Comparison of ENCODE assay signal across 22 cellular contexts in genomic region chr10:90919683-90920574, GRCh38. TPM values are rescaled to one million over a fixed set of nuclear protein-coding genes. Genes with fewer than 3 reads are reported as not detected.
DNase-seq lines count a peak whose midpoint lies in the region; ATAC-seq and TF ChIP-seq lines count a peak whose summit lies in the region.
"Had no signal": no experiment of that assay in that cellular context is flagged by ENCODE, and none has a peak within 500 bp of the region (broad histone marks: within the 10 kb centered on the region; RNA-seq: fewer than 3 reads in every experiment).

No MANE protein-coding gene starts in this region.

- H3K9me3 Mint-ChIP-seq in activated CD8-positive, alpha-beta T cell treated with anti-CD3 and anti-CD28 coated beads for 36 hours, result no peaks in the 10 kb centered on the region
- H3K9me3 Mint-ChIP-seq: activated T-helper 2 cell treated with anti-CD3 and anti-CD28 coated beads, Interferon-gamma antibody, Interleukin-2, Interleukin-4, amounts not matched to agents 10 μg/mL and 5 μg/mL and 100 μg/mL, durations not matched to agents 14 hours and 24 hours and 36 hours; immature natural killer cell; memory B cell had no signal

- no peak overlapping the region for H3K4ac ChIP-seq in mesendoderm (ENCODE audit: low read depth, low read length)

- TF ChIP-seq EP300 in SK-N-SH (IDR thresholded peaks at IDR 0.05; ENCODE audit: borderline replicate concordance in 1 of 2, low read depth in 1 of 2, low read length in 1 of 2), result no peak

- peak overlapping the region; percentile 52 for H2BK5ac ChIP-seq in mesendoderm (ENCODE audit: low read length)

- TF ChIP-seq CTCF in SK-N-SH (IDR thresholded peaks at IDR 0.05) (no peak), brain microvascular endothelial cell (IDR thresholded peaks at IDR 0.05; ENCODE audit: low read depth, low read length, missing control alignments) (no peak)
- TF ChIP-seq CTCF in activated CD8-positive, alpha-beta T cell treated with anti-CD3 and anti-CD28 coated beads for 36 hours (IDR thresholded peaks at IDR 0.05), result no peak

- no peak overlapping the region for H2BK15ac ChIP-seq in mesendoderm (replicated peaks; ENCODE audit: low read depth)

- no peak overlapping the region for H2BK120ac ChIP-seq in mesendoderm (ENCODE audit: low read depth, low read length)

- H4K8ac ChIP-seq in mesendoderm (ENCODE audit: low read depth, low read length), result no peak overlapping the region

- H3K36me3 ChIP-seq in SK-N-SH (replicated peaks in 1 of 2; ENCODE audit: control insufficient read depth in 1 of 2, insufficient read depth in 2 of 2, low read length in 1 of 2) (peaks cover 3 to 23% of the 10 kb centered on the region in 2 experiments), brain microvascular endothelial cell (replicated peaks) (peaks cover 39% of the 10 kb centered on the region), mesendoderm (ENCODE audit: control insufficient read depth, insufficient read depth, low read length) (no peaks in the 10 kb centered on the region), skeletal muscle tissue (ENCODE audit: control insufficient read depth in 3 of 3, insufficient read depth in 3 of 3, low read length in 3 of 3) (peaks cover 4 to 11% (median 7%) of the 10 kb centered on the region in 3 donors)
- H3K36me3 ChIP-seq: neutrophil, transverse colon had no signal

- peaks cover 38% of the 10 kb centered on the region for H3F3A ChIP-seq in SK-N-SH (replicated peaks; ENCODE audit: insufficient read depth)

- peaks cover 3% of the 10 kb centered on the region for H3K27me3 Mint-ChIP-seq in activated CD8-positive, alpha-beta T cell treated with anti-CD3 and anti-CD28 coated beads for 36 hours

- H3K9me2 ChIP-seq in SK-N-SH, result no peaks in the 10 kb centered on the region

- 88% methylated on average over 8 of the region's 8 CpGs for WGBS in SK-N-SH (ENCODE audit: low lambda C conversion rate)
- WGBS in mesendoderm (ENCODE audit: extremely low coverage, insufficient coverage, low lambda C conversion rate), result no CpG with 5 or more reads among the region's 8 CpGs

- H3K27ac ChIP-seq in SK-N-SH (ENCODE audit: low read depth in 2 of 2, low read length in 1 of 2) (peak overlapping the region; percentile 62 to 81; a peak in 3 of 4 replicates), brain microvascular endothelial cell (peak overlapping the region; percentile 59), mesendoderm (ENCODE audit: low read depth, low read length) (no peak overlapping the region), skeletal muscle tissue (ENCODE audit: low read depth, low read length) (peak overlapping the region; percentile 95)
- H3K27ac ChIP-seq: 22Rv1, C4-2B, neutrophil, transverse colon had no signal

- H3K4me1 ChIP-seq in SK-N-SH (ENCODE audit: control insufficient read depth in 1 of 2, insufficient read depth in 2 of 2, low read depth in 1 of 2, low read length in 1 of 2) (peaks cover 10 to 15% of the 10 kb centered on the region in 2 experiments), mesendoderm (ENCODE audit: control insufficient read depth, low read depth, low read length) (peaks cover 16% of the 10 kb centered on the region), skeletal muscle tissue (ENCODE audit: control insufficient read depth in 3 of 3, insufficient read depth in 3 of 3, low read length in 3 of 3) (peaks cover 5 to 18% (median 8%) of the 10 kb centered on the region in 3 donors)
- H3K4me1 ChIP-seq: transverse colon had no signal

- H3K9me3 ChIP-seq in SK-N-SH, result no peaks in the 10 kb centered on the region
- no peaks in the 10 kb centered on the region for H3K9me3 ChIP-seq in skeletal muscle tissue (ENCODE audit: control insufficient read depth in 3 of 3, low read length in 3 of 3)
- H3K9me3 ChIP-seq: neutrophil, transverse colon had no signal

- H4K5ac ChIP-seq in mesendoderm (ENCODE audit: low read length), result no peak overlapping the region

- no peak overlapping the region for H3K27ac Mint-ChIP-seq in activated CD8-positive, alpha-beta T cell treated with anti-CD3 and anti-CD28 coated beads for 36 hours
- H3K27ac Mint-ChIP-seq: activated T-helper 2 cell treated with anti-CD3 and anti-CD28 coated beads, Interferon-gamma antibody, Interleukin-2, Interleukin-4, amounts not matched to agents 10 μg/mL and 5 μg/mL and 100 μg/mL, durations not matched to agents 14 hours and 24 hours and 36 hours; immature natural killer cell; memory B cell; stimulated activated naive B cell treated with anti-CD40 and anti-IgM and Interleukin-4, amounts not matched to agents 10 μg/mL and 1 μg/mL and 100 μg/mL, for 72 hours had no signal

- intact Hi-C loops in activated CD8-positive, alpha-beta T cell treated with anti-CD3 and anti-CD28 coated beads for 36 hours (cut with micrococcal nuclease), result no loop called here

- H3K79me1 ChIP-seq in mesendoderm (ENCODE audit: low read length), result no peaks in the 10 kb centered on the region

- H3K4me3 ChIP-seq in SK-N-SH (ENCODE audit: low read depth in 2 of 2, low read length in 1 of 2) (peak overlapping the region; percentile 43 to 53; a peak in 3 of 4 replicates), brain microvascular endothelial cell (ENCODE audit: low read depth, low read length) (peak overlapping the region; percentile 53), mesendoderm (ENCODE audit: low read length) (peak overlapping the region; percentile 6), skeletal muscle tissue (ENCODE audit: low read length in 3 of 3) (peak overlapping the region; percentile 50 to 64 (median 62))
- H3K4me3 ChIP-seq: transverse colon had no signal

- no peaks in the 10 kb centered on the region for H3K36me3 Mint-ChIP-seq in activated CD8-positive, alpha-beta T cell treated with anti-CD3 and anti-CD28 coated beads for 36 hours (ENCODE audit: low read depth)
- H3K36me3 Mint-ChIP-seq: immature natural killer cell, memory B cell had no signal

- TF ChIP-seq RAD21 in SK-N-SH (IDR thresholded peaks at IDR 0.05; ENCODE audit: low read length), result no peak

- peak overlapping the region; percentile 65 for H3K56ac ChIP-seq in mesendoderm (ENCODE audit: low read length)

- no peak overlapping the region for H3K4me3 Mint-ChIP-seq in activated CD8-positive, alpha-beta T cell treated with anti-CD3 and anti-CD28 coated beads for 36 hours
- H3K4me3 Mint-ChIP-seq: immature natural killer cell; memory B cell; stimulated activated naive B cell treated with anti-CD40 and anti-IgM and Interleukin-4, amounts not matched to agents 10 μg/mL and 1 μg/mL and 100 μg/mL, for 72 hours had no signal

- H3K23ac ChIP-seq in mesendoderm (ENCODE audit: low read length), result no peak overlapping the region

- H3K27me3 ChIP-seq in SK-N-SH (ENCODE audit: insufficient read depth), result no peaks in the 10 kb centered on the region
- H3K27me3 ChIP-seq in brain microvascular endothelial cell (replicated peaks), result no peaks in the 10 kb centered on the region
- H3K27me3 ChIP-seq in mesendoderm (ENCODE audit: insufficient read depth, low read length, poor library complexity), result peaks cover 11% of the 10 kb centered on the region
- H3K27me3 ChIP-seq in skeletal muscle tissue (ENCODE audit: control insufficient read depth in 3 of 3, insufficient read depth in 3 of 3, low read length in 3 of 3), result no peaks in the 10 kb centered on the region

- ATAC-seq in SK-N-SH treated with all-trans-retinoic acid at 6 μM for 48 hours (no peak), HG02981 (IDR thresholded peaks at IDR 0.05; ENCODE audit: unreplicated experiment) (no peak)
- no peak for ATAC-seq in activated CD8-positive, alpha-beta T cell treated with anti-CD3 and anti-CD28 coated beads for 36 hours
- ATAC-seq: activated CD4-positive, CD25-positive, alpha-beta regulatory T cell treated with anti-CD3 and anti-CD28 coated beads, Interleukin-2, amount 50 U/mL, for 24 hours; stimulated activated naive B cell treated with anti-CD40 and anti-IgM and Interleukin-4, amounts not matched to agents 10 μg/mL and 1 μg/mL and 100 μg/mL, for 72 hours had no signal

- H3K79me2 ChIP-seq in SK-N-SH (ENCODE audit: insufficient read depth) (peaks cover 11% of the 10 kb centered on the region; the same call in 1 of the 2 replicates), mesendoderm (ENCODE audit: control insufficient read depth, insufficient read depth, low read length) (peaks cover 2% of the 10 kb centered on the region)

- H3K4me2 ChIP-seq in SK-N-SH (peak overlapping the region; percentile 42; the same call in 1 of the 2 replicates), mesendoderm (ENCODE audit: low read length) (peak overlapping the region; percentile 7)

- in situ Hi-C loops in brain microvascular endothelial cell (cut with HindIII; ENCODE audit: low pct_ligation_motif_present, low sequenced_read_pairs), result loop anchor here (25.0 kb wide), 1 partner anchor 342 kb away; no protein-coding TSS in a partner anchor

- H4K20me1 ChIP-seq in SK-N-SH (ENCODE audit: insufficient read depth), result no peaks in the 10 kb centered on the region

- DNase-seq in SK-N-SH (no peak), brain microvascular endothelial cell (no peak), mesendoderm (peak; percentile 58), islet precursor cell (no peak)
- DNase-seq in activated CD8-positive, alpha-beta T cell treated with anti-CD3 and anti-CD28 coated beads for 36 hours, result no peak
- DNase-seq: DMS79; immature natural killer cell; Kasumi-1; NCI-H1417; NCI-H226; stimulated activated naive B cell treated with anti-CD40 and anti-IgM and Interleukin-4, amounts not matched to agents 10 μg/mL and 1 μg/mL and 100 μg/mL, for 72 hours; T-helper 2 cell; transverse colon had no signal

- H3K18ac ChIP-seq in mesendoderm (ENCODE audit: low read length), result no peak overlapping the region

- H2AK5ac ChIP-seq in mesendoderm (ENCODE audit: low read length), result peak overlapping the region; percentile 85

- H3K9ac ChIP-seq in SK-N-SH (peak overlapping the region; percentile 53), mesendoderm (ENCODE audit: low read length) (peak overlapping the region; percentile 25), skeletal muscle tissue (ENCODE audit: low read depth in 1 of 3, low read length in 3 of 3) (peak overlapping the region; percentile 34 to 64 (median 55))

- POLR2A ChIA-PET in SK-N-SH (lab: Yijun Ruan, JAX), result no interaction called here
- POLR2A ChIA-PET in activated CD8-positive, alpha-beta T cell treated with anti-CD3 and anti-CD28 coated beads for 36 hours (lab: Charles Lee), result interaction anchor here (1.2 kb wide), 1 partner anchor 242 kb away, joined by 3 read pairs; no protein-coding TSS in a partner anchor

- H2AFZ ChIP-seq in SK-N-SH (ENCODE audit: low read depth), result no peak overlapping the region

- CTCF ChIA-PET in SK-N-SH (lab: Yijun Ruan, JAX), result interaction anchor here (0.6 to 3.6 kb wide), 12 partner anchors 8 to 1000 kb away, joined by 3 to 21 read pairs (median 3); no protein-coding TSS in a partner anchor
- CTCF ChIA-PET in activated CD8-positive, alpha-beta T cell treated with anti-CD3 and anti-CD28 coated beads for 36 hours (lab: Charles Lee), result interaction anchor here (0.6 to 1.6 kb wide), 6 partner anchors 10 to 506 kb away, joined by 3 to 7 read pairs (median 3); no protein-coding TSS in a partner anchor

- no peaks in the 10 kb centered on the region for H3K4me1 Mint-ChIP-seq in activated CD8-positive, alpha-beta T cell treated with anti-CD3 and anti-CD28 coated beads for 36 hours (ENCODE audit: low read depth)
- H3K4me1 Mint-ChIP-seq: immature natural killer cell had no signal

RNA-seq across cellular contexts. Expression of gene ANKRD1, which starts 1.0 kb away (rescaled TPM):
- 41.7 and 72.8 TPM in 2 replicates for polyA plus RNA-seq in SK-N-SH (2012; rRNA removed)
- polyA plus RNA-seq in SK-N-SH (2012; cell fraction: cytosol; rRNA removed), result 63.4 and 79.5 TPM in 2 replicates
- 48.7 and 81.7 TPM in 2 replicates for polyA plus RNA-seq in SK-N-SH (2012; cell fraction: nucleus; rRNA removed)
- polyA plus RNA-seq in mesendoderm (2013, experiment 1 of 2), result 65.5 TPM
- 62.4 TPM for polyA plus RNA-seq in mesendoderm (2013, experiment 2 of 2)
- 14.1 TPM for total RNA-seq in skeletal muscle tissue
- not detected for total RNA-seq in activated CD8-positive, alpha-beta T cell treated with anti-CD3 and anti-CD28 coated beads for 36 hours
- total RNA-seq: activated T-helper 2 cell treated with anti-CD3 and anti-CD28 coated beads, Interferon-gamma antibody, Interleukin-2, Interleukin-4, amounts not matched to agents 10 μg/mL and 5 μg/mL and 100 μg/mL, durations not matched to agents 14 hours and 24 hours and 36 hours; transverse colon had no signal
- polyA plus RNA-seq: immature natural killer cell had no signal

RNA-seq across cellular contexts. Expression of gene RPP30, which starts 48.2 kb away (rescaled TPM):
- 16.7 and 18.6 TPM in 2 replicates for polyA plus RNA-seq in SK-N-SH (2012; rRNA removed)
- 18.9 and 21.0 TPM in 2 replicates for polyA plus RNA-seq in SK-N-SH (2012; cell fraction: cytosol; rRNA removed)
- 15.1 and 24.7 TPM in 2 replicates for polyA plus RNA-seq in SK-N-SH (2012; cell fraction: nucleus; rRNA removed)
- polyA plus RNA-seq in mesendoderm (2013, experiment 1 of 2), result 97.5 TPM
- polyA plus RNA-seq in mesendoderm (2013, experiment 2 of 2), result 96.2 TPM
- 42.3 TPM for total RNA-seq in skeletal muscle tissue
- total RNA-seq in activated CD8-positive, alpha-beta T cell treated with anti-CD3 and anti-CD28 coated beads for 36 hours, result 10 to 100 TPM; 55.8 to 56.8 TPM

Comparison
In these comparisons a context has a peak if more than half of its experiments do, and no peak if none do; other contexts are left out.
1. H3K4me3 ChIP-seq: peak in every context shown above with its lines; median percentile 62 in skeletal muscle tissue; 53 in brain microvascular endothelial cell; 48 in SK-N-SH; 6 in mesendoderm.
2. RNA of gene ANKRD1, which starts 1.0 kb away (total RNA-seq): 14.1 TPM in skeletal muscle tissue (single experiment); not detected in activated CD8-positive, alpha-beta T cell treated with anti-CD3 and anti-CD28 coated beads for 36 hours; every median in the first group is over 10 times any median in the second.
3. Peak in every context shown above with its lines, with median percentiles within 50 percentile points of each other: H3K9ac ChIP-seq.